ENCODE assay signal across 1 cellular context in genomic region chr22:38347944-38348750, GRCh38.
TF ChIP-seq lines count a peak whose summit lies in the region.

No MANE protein-coding gene starts in this region.

TF ChIP-seq in GM12878, 131 proteins besides CTCF, POLR2A, EP300 and RAD21:
- TF ChIP-seq MTA2 (IDR thresholded peaks at IDR 0.05; ENCODE audit: low read depth) (no peak), PBX3 (IDR thresholded peaks at IDR 0.05; ENCODE audit: insufficient replicate concordance, low read depth, low read length) (no peak), MTA3 (IDR thresholded peaks at IDR 0.05; ENCODE audit: borderline replicate concordance, low read length) (peak; percentile 31; the same call in 1 of the 2 replicates), NBN (IDR thresholded peaks at IDR 0.05) (no peak), ATF2 (IDR thresholded peaks at IDR 0.05; ENCODE audit: low read length) (no peak), PML (IDR thresholded peaks at IDR 0.05; ENCODE audit: low read length) (no peak), BCLAF1 (IDR thresholded peaks at IDR 0.05) (no peak), RBBP5 (conservative IDR thresholded peaks at IDR 0.05) (no peak), BCL3 (IDR thresholded peaks at IDR 0.05; ENCODE audit: borderline replicate concordance, insufficient read depth, low read depth, low read length, poor library complexity, severe bottlenecking) (no peak)
